Comparison of ENCODE assay signal across 28 cellular contexts in genomic region chr1:81850495-81850894, GRCh38. TPM values are rescaled to one million over a fixed set of nuclear protein-coding genes. Genes with fewer than 3 reads are reported as not detected.
"Had no signal": no experiment of that assay in that cellular context is flagged by ENCODE, and none has a peak within 500 bp of the region (broad histone marks: within the 10 kb centered on the region; RNA-seq: fewer than 3 reads in every experiment).

No MANE protein-coding gene starts in this region.

- H3K4me1 ChIP-seq: tibial nerve, vagina had no signal

- H3K36me3 ChIP-seq: left lung, lower lobe of right lung, neutrophil, ovary, right atrium auricular region, right lobe of liver, tibial nerve, upper lobe of left lung, vagina had no signal

- H3K27ac ChIP-seq: left lung, lower lobe of right lung, neutrophil, ovary, right atrium auricular region, right lobe of liver, tibial nerve, upper lobe of left lung, vagina had no signal

- ATAC-seq: left colon; left lung; lower lobe of right lung; natural killer cell; right lobe of liver; stimulated activated memory B cell treated with anti-CD40 and anti-IgM and Interleukin-4, amounts not matched to agents 10 μg/mL and 1 μg/mL and 100 μg/mL, for 72 hours; stimulated activated naive CD8-positive, alpha-beta T cell treated with anti-CD3 and anti-CD28 coated beads, Interleukin-15, amount 100 ng/mL, for 72 hours had no signal

- H3K27ac Mint-ChIP-seq: immature natural killer cell; naive B cell; natural killer cell; progenitor cell of endocrine pancreas; stimulated activated memory B cell treated with anti-CD40 and anti-IgM and Interleukin-4, amounts not matched to agents 10 μg/mL and 1 μg/mL and 100 μg/mL, for 72 hours; stimulated activated naive CD8-positive, alpha-beta T cell treated with anti-CD3 and anti-CD28 coated beads, Interleukin-15, amount 100 ng/mL, for 72 hours had no signal

- H3K9me3 Mint-ChIP-seq: naive B cell; neural crest cell; stimulated activated naive CD8-positive, alpha-beta T cell treated with anti-CD3 and anti-CD28 coated beads, Interleukin-15, amount 100 ng/mL, for 72 hours had no signal

- H3K4me3 Mint-ChIP-seq: immature natural killer cell; naive B cell; natural killer cell; neural crest cell; stimulated activated memory B cell treated with anti-CD40 and anti-IgM and Interleukin-4, amounts not matched to agents 10 μg/mL and 1 μg/mL and 100 μg/mL, for 72 hours; stimulated activated naive CD8-positive, alpha-beta T cell treated with anti-CD3 and anti-CD28 coated beads, Interleukin-15, amount 100 ng/mL, for 72 hours had no signal

- H3K36me3 Mint-ChIP-seq: immature natural killer cell; naive B cell; natural killer cell; stimulated activated memory B cell treated with anti-CD40 and anti-IgM and Interleukin-4, amounts not matched to agents 10 μg/mL and 1 μg/mL and 100 μg/mL, for 72 hours had no signal

- H3K4me3 ChIP-seq: left lung, lower lobe of right lung, ovary, right atrium auricular region, right lobe of liver, smooth muscle cell, tibial nerve, upper lobe of left lung, vagina had no signal

- H3K27me3 ChIP-seq: left lung, neutrophil, ovary, right atrium auricular region, right lobe of liver, tibial nerve, upper lobe of left lung, vagina had no signal

- H3K4me1 Mint-ChIP-seq: immature natural killer cell; naive B cell; natural killer cell; stimulated activated memory B cell treated with anti-CD40 and anti-IgM and Interleukin-4, amounts not matched to agents 10 μg/mL and 1 μg/mL and 100 μg/mL, for 72 hours; stimulated activated naive CD8-positive, alpha-beta T cell treated with anti-CD3 and anti-CD28 coated beads, Interleukin-15, amount 100 ng/mL, for 72 hours had no signal

- H3K9me3 ChIP-seq: left lung, lower lobe of right lung, neutrophil, ovary, right atrium auricular region, right lobe of liver, tibial nerve, upper lobe of left lung, vagina had no signal

- DNase-seq: hypothalamus; immature natural killer cell; kidney; left colon; left lung; lower lobe of right lung; mammary epithelial cell; mesenchymal stem cell; naive B cell; natural killer cell; ovary; right lobe of liver; stimulated activated CD4-positive, alpha-beta T cell treated with anti-CD3 and anti-CD28 coated beads, Interleukin-1b, Interleukin-23, amount 100 ng/mL, for 48 hours; stimulated activated CD4-positive, alpha-beta T cell treated with anti-CD3 and anti-CD28 coated beads, Interleukin-2, amount 100 ng/mL, for 48 hours; stimulated activated CD4-positive, alpha-beta T cell treated with anti-CD3 and anti-CD28 coated beads, Interleukin-4, amount 100 ng/mL, for 4 hours; stimulated activated CD8-positive, alpha-beta memory T cell treated with anti-CD3 and anti-CD28 coated beads, Interleukin-4, amount 100 ng/mL, for 48 hours; stimulated activated naive CD4-positive, alpha-beta T cell treated with Interleukin-2 at 50 U/mL for 16 hours; stimulated activated naive CD8-positive, alpha-beta T cell treated with anti-CD3 and anti-CD28 coated beads, Interleukin-15, amount 100 ng/mL, for 72 hours; substantia nigra; upper lobe of left lung had no signal

- H3K27me3 Mint-ChIP-seq: naive B cell; stimulated activated memory B cell treated with anti-CD40 and anti-IgM and Interleukin-4, amounts not matched to agents 10 μg/mL and 1 μg/mL and 100 μg/mL, for 72 hours; stimulated activated naive CD8-positive, alpha-beta T cell treated with anti-CD3 and anti-CD28 coated beads, Interleukin-15, amount 100 ng/mL, for 72 hours had no signal

RNA-seq across cellular contexts. Expression of gene ADGRL2, which starts 49.8 kb away (rescaled TPM):
- total RNA-seq: natural killer cell had no signal
- polyA plus RNA-seq: immature natural killer cell had no signal
